In genomic region chr1:117656202-117656641, GRCh38 we compare ENCODE assay signal across 8 cellular contexts. TPM values are rescaled to one million over a fixed set of nuclear protein-coding genes. Genes with fewer than 3 reads are reported as not detected.
DNase-seq lines count a peak whose midpoint lies in the region; ATAC-seq and TF ChIP-seq lines count a peak whose summit lies in the region.

No MANE protein-coding gene starts in this region.

- H3K4me3 Mint-ChIP-seq in naive B cell (peak overlapping the region; percentile 5 to 89 (median 81)), CD14-positive monocyte (peak overlapping the region in 1 of 2 donors; percentile 16), osteocyte (ENCODE audit: unreplicated experiment) (no peak overlapping the region)

- no peak for TF ChIP-seq EP300 in suprapubic skin (IDR thresholded peaks at IDR 0.05)

- peaks cover 4% of the 10 kb centered on the region for H3K27me3 ChIP-seq in suprapubic skin

- intact Hi-C loops in CD14-positive monocyte (cut with micrococcal nuclease) = no loop called here

- ATAC-seq in GM18873 (IDR thresholded peaks at IDR 0.05; ENCODE audit: low FRiP score, unreplicated experiment) (peak; percentile 34), HG03139 (IDR thresholded peaks at IDR 0.05; ENCODE audit: unreplicated experiment) (peak; percentile 39), naive B cell (ENCODE audit: low read depth in 2 of 2) (peak; percentile 39 to 45)

- H3K4me3 ChIP-seq in suprapubic skin = no peak overlapping the region

- DNase-seq in activated CD8-positive, alpha-beta memory T cell treated with anti-CD3 and anti-CD28 coated beads for 1 hour (ENCODE audit: extremely low read depth in 1 of 2, low read depth in 1 of 2) = peak; percentile 42 to 59
- peak; percentile 81 for DNase-seq in naive B cell
- no peak for DNase-seq in suprapubic skin (ENCODE audit: low spot score in 2 of 2)
- no peak for DNase-seq in CD14-positive monocyte (ENCODE audit: low spot score)
- DNase-seq in osteocyte (ENCODE audit: extremely low spot score, unreplicated experiment) = no peak
- no peak for DNase-seq in hypothalamus (lab: John Stamatoyannopoulos, UW)

- peaks cover 37% of the 10 kb centered on the region for H3K4me1 ChIP-seq in suprapubic skin

- no peaks in the 10 kb centered on the region for H3K9me3 ChIP-seq in suprapubic skin

- H3K36me3 ChIP-seq in suprapubic skin = no peaks in the 10 kb centered on the region

- no peak for TF ChIP-seq POLR2A in suprapubic skin (IDR thresholded peaks at IDR 0.05)

- H3K27ac ChIP-seq in suprapubic skin = no peak overlapping the region

- H3K9me3 Mint-ChIP-seq in naive B cell = no peaks in the 10 kb centered on the region
- peaks cover 0 to 1% (median 0%) of the 10 kb centered on the region in 7 donors for H3K9me3 Mint-ChIP-seq in CD14-positive monocyte
- H3K9me3 Mint-ChIP-seq in osteocyte (ENCODE audit: unreplicated experiment) = no peaks in the 10 kb centered on the region

- peak overlapping the region; percentile 88 to 100 (median 99) for H3K27ac Mint-ChIP-seq in naive B cell
- H3K27ac Mint-ChIP-seq in CD14-positive monocyte = peak overlapping the region in 2 of 7 donors; percentile 20 to 36
- no peak overlapping the region for H3K27ac Mint-ChIP-seq in osteocyte (ENCODE audit: unreplicated experiment)

- no peaks in the 10 kb centered on the region for H3K36me3 Mint-ChIP-seq in naive B cell
- no peaks in the 10 kb centered on the region for H3K36me3 Mint-ChIP-seq in CD14-positive monocyte
- H3K36me3 Mint-ChIP-seq in osteocyte (ENCODE audit: unreplicated experiment) = no peaks in the 10 kb centered on the region

- TF ChIP-seq CTCF in suprapubic skin (IDR thresholded peaks at IDR 0.05) (no peak), CD14-positive monocyte (IDR thresholded peaks at IDR 0.05) (no peak), osteocyte (IDR thresholded peaks at IDR 0.05) (no peak)

- H3K4me1 Mint-ChIP-seq in naive B cell (peaks cover 88 to 97% (median 95%) of the 10 kb centered on the region in 3 donors), CD14-positive monocyte (peaks cover 3% of the 10 kb centered on the region), osteocyte (ENCODE audit: unreplicated experiment) (peaks cover 3% of the 10 kb centered on the region)

- H3K27me3 Mint-ChIP-seq in naive B cell = no peaks in the 10 kb centered on the region
- H3K27me3 Mint-ChIP-seq in CD14-positive monocyte (ENCODE audit: low read depth in 3 of 3) = peaks cover 4 to 13% (median 8%) of the 10 kb centered on the region in 3 donors
- H3K27me3 Mint-ChIP-seq in osteocyte (ENCODE audit: unreplicated experiment) = no peaks in the 10 kb centered on the region

- WGBS in suprapubic skin = 74% methylated on average over 10 of the region's 10 CpGs

RNA-seq across cellular contexts. Expression of gene TENT5C, which starts 50.4 kb away (rescaled TPM):
- 10 to 100 TPM; 55.9 to 92.4 (median 65.2) TPM for polyA plus RNA-seq in naive B cell (ENCODE audit: low read depth in 6 of 6)
- 1 to 10 TPM; 2.7 to 5.0 (median 3.4) TPM for total RNA-seq in suprapubic skin
- polyA plus RNA-seq in CD14-positive monocyte = under 1 TPM; 0.17 to 0.27 TPM
- 0.05 and 0.08 TPM in 2 replicates for total RNA-seq in osteocyte

Comparison
In these comparisons a context has a peak if more than half of its experiments do, and no peak if none do; other contexts are left out.
1. DNase-seq: peak in activated CD8-positive, alpha-beta memory T cell treated with anti-CD3 and anti-CD28 coated beads for 1 hour (2 of 2) and naive B cell (single experiment); none in suprapubic skin (0 of 2), CD14-positive monocyte (single experiment), osteocyte (single experiment) and hypothalamus (0 of 51).
2. Peak in every context shown above with its lines, with median percentiles within 50 percentile points of each other: ATAC-seq.